Comparison of ENCODE assay signal across 8 cellular contexts in genomic region chr12:67070307-67070600, GRCh38.
A peak's percentile ranks its signal among the peaks of the same experiment; 100 is the strongest.
DNase-seq lines count a peak whose midpoint lies in the region; ATAC-seq and TF ChIP-seq lines count a peak whose summit lies in the region.

No MANE protein-coding gene starts in this region.

- H3K4me3 ChIP-seq in hepatocyte: no peak overlapping the region

- no peaks in the 10 kb centered on the region for H3K9me2 ChIP-seq in hepatocyte (replicated peaks; ENCODE audit: insufficient read depth)

- H3K27ac Mint-ChIP-seq in activated naive CD4-positive, alpha-beta T cell treated with anti-CD3 and anti-CD28 coated beads, Interleukin-2, amount 10 ng/mL, durations not matched to agents 7 days and 5 days: no peak overlapping the region
- H3K27ac Mint-ChIP-seq in activated CD8-positive, alpha-beta T cell treated with anti-CD3 and anti-CD28 coated beads, Interleukin-2, amount 10 ng/mL, durations not matched to agents 7 days and 5 days: no peak overlapping the region
- H3K27ac Mint-ChIP-seq in stimulated activated memory B cell treated with anti-CD40 and anti-IgM and Interleukin-4, amounts not matched to agents 10 μg/mL and 1 μg/mL and 100 μg/mL, for 72 hours: no peak overlapping the region

- no peak for TF ChIP-seq CTCF in hepatocyte (IDR thresholded peaks at IDR 0.05; ENCODE audit: poor library complexity)

- CTCF ChIA-PET in activated naive CD4-positive, alpha-beta T cell treated with anti-CD3 and anti-CD28 coated beads, Interleukin-2, amount 10 ng/mL, durations not matched to agents 7 days and 5 days (lab: Charles Lee): no interaction called here
- CTCF ChIA-PET in activated CD8-positive, alpha-beta T cell treated with anti-CD3 and anti-CD28 coated beads, Interleukin-2, amount 10 ng/mL, durations not matched to agents 7 days and 5 days (lab: Charles Lee): no interaction called here

- DNase-seq in activated naive CD4-positive, alpha-beta T cell treated with anti-CD3 and anti-CD28 coated beads, Interleukin-2, amount 10 ng/mL, durations not matched to agents 7 days and 5 days: no peak
- no peak for DNase-seq in activated naive CD4-positive, alpha-beta T cell treated with Interleukin-2 at 50 U/mL for 16 hours
- DNase-seq in activated CD8-positive, alpha-beta T cell treated with anti-CD3 and anti-CD28 coated beads, Interleukin-2, amount 10 ng/mL, durations not matched to agents 7 days and 5 days: no peak
- DNase-seq in hepatocyte (ENCODE audit: low spot score) (no peak), NCI-H187 treated with DMSO at 0.1 percent for 48 hours (lab: John Stamatoyannopoulos, UW) (no peak), CD1c-positive myeloid dendritic cell (ENCODE audit: extremely low spot score) (no peak), hippocampal formation (lab: John Stamatoyannopoulos, UW) (no peak)

- H4K20me1 ChIP-seq in hepatocyte (ENCODE audit: insufficient read depth, poor library complexity, severe bottlenecking): peaks cover 5% of the 10 kb centered on the region

- H2AFZ ChIP-seq in hepatocyte: peak overlapping the region; percentile 88

- peaks cover 13% of the 10 kb centered on the region for H3K4me1 ChIP-seq in hepatocyte (ENCODE audit: insufficient read depth)

- H3K27me3 Mint-ChIP-seq in activated naive CD4-positive, alpha-beta T cell treated with anti-CD3 and anti-CD28 coated beads, Interleukin-2, amount 10 ng/mL, durations not matched to agents 7 days and 5 days: peaks cover 40% of the 10 kb centered on the region
- H3K27me3 Mint-ChIP-seq in activated CD8-positive, alpha-beta T cell treated with anti-CD3 and anti-CD28 coated beads, Interleukin-2, amount 10 ng/mL, durations not matched to agents 7 days and 5 days (ENCODE audit: low read depth): peaks cover 43% of the 10 kb centered on the region
- peaks cover 65% of the 10 kb centered on the region for H3K27me3 Mint-ChIP-seq in stimulated activated memory B cell treated with anti-CD40 and anti-IgM and Interleukin-4, amounts not matched to agents 10 μg/mL and 1 μg/mL and 100 μg/mL, for 72 hours

- H3K4me3 Mint-ChIP-seq in activated naive CD4-positive, alpha-beta T cell treated with anti-CD3 and anti-CD28 coated beads, Interleukin-2, amount 10 ng/mL, durations not matched to agents 7 days and 5 days: peak overlapping the region; percentile 80
- peak overlapping the region; percentile 67 for H3K4me3 Mint-ChIP-seq in activated CD8-positive, alpha-beta T cell treated with anti-CD3 and anti-CD28 coated beads, Interleukin-2, amount 10 ng/mL, durations not matched to agents 7 days and 5 days
- peak overlapping the region; percentile 83 for H3K4me3 Mint-ChIP-seq in stimulated activated memory B cell treated with anti-CD40 and anti-IgM and Interleukin-4, amounts not matched to agents 10 μg/mL and 1 μg/mL and 100 μg/mL, for 72 hours

- H3K4me1 Mint-ChIP-seq in activated naive CD4-positive, alpha-beta T cell treated with anti-CD3 and anti-CD28 coated beads, Interleukin-2, amount 10 ng/mL, durations not matched to agents 7 days and 5 days: peaks cover 13% of the 10 kb centered on the region
- H3K4me1 Mint-ChIP-seq in activated CD8-positive, alpha-beta T cell treated with anti-CD3 and anti-CD28 coated beads, Interleukin-2, amount 10 ng/mL, durations not matched to agents 7 days and 5 days (ENCODE audit: low read depth): peaks cover 16% of the 10 kb centered on the region
- peaks cover 22% of the 10 kb centered on the region for H3K4me1 Mint-ChIP-seq in stimulated activated memory B cell treated with anti-CD40 and anti-IgM and Interleukin-4, amounts not matched to agents 10 μg/mL and 1 μg/mL and 100 μg/mL, for 72 hours

- POLR2A ChIA-PET in activated CD8-positive, alpha-beta T cell treated with anti-CD3 and anti-CD28 coated beads, Interleukin-2, amount 10 ng/mL, durations not matched to agents 7 days and 5 days (lab: Charles Lee): interaction anchor here (0.6 kb wide), 1 partner anchor 526 kb away, joined by 3 read pairs; no protein-coding TSS in a partner anchor

- no peak overlapping the region for H3K27ac ChIP-seq in hepatocyte

- H3K9me3 ChIP-seq in hepatocyte (ENCODE audit: low read depth): no peaks in the 10 kb centered on the region

- H3K79me2 ChIP-seq in hepatocyte: peaks cover 25% of the 10 kb centered on the region

- no peaks in the 10 kb centered on the region for H3K9me3 Mint-ChIP-seq in activated naive CD4-positive, alpha-beta T cell treated with anti-CD3 and anti-CD28 coated beads, Interleukin-2, amount 10 ng/mL, durations not matched to agents 7 days and 5 days
- H3K9me3 Mint-ChIP-seq in activated CD8-positive, alpha-beta T cell treated with anti-CD3 and anti-CD28 coated beads, Interleukin-2, amount 10 ng/mL, durations not matched to agents 7 days and 5 days (ENCODE audit: insufficient read depth): no peaks in the 10 kb centered on the region
- no peaks in the 10 kb centered on the region for H3K9me3 Mint-ChIP-seq in stimulated activated memory B cell treated with anti-CD40 and anti-IgM and Interleukin-4, amounts not matched to agents 10 μg/mL and 1 μg/mL and 100 μg/mL, for 72 hours

- no peaks in the 10 kb centered on the region for H3K36me3 ChIP-seq in hepatocyte (replicated peaks; ENCODE audit: insufficient read depth, low read depth)

- ATAC-seq in activated CD8-positive, alpha-beta T cell treated with anti-CD3 and anti-CD28 coated beads, Interleukin-2, amount 10 ng/mL, durations not matched to agents 7 days and 5 days: no peak
- ATAC-seq in stimulated activated memory B cell treated with anti-CD40 and anti-IgM and Interleukin-4, amounts not matched to agents 10 μg/mL and 1 μg/mL and 100 μg/mL, for 72 hours: no peak

- peaks cover 3% of the 10 kb centered on the region for H3K27me3 ChIP-seq in hepatocyte

- 37% methylated on average over 6 of the region's 6 CpGs for WGBS in hepatocyte (ENCODE audit: low lambda C conversion rate, missing lambda C conversion rate)

- H3K4me2 ChIP-seq in hepatocyte: peak overlapping the region; percentile 95

- no peaks in the 10 kb centered on the region for H3K36me3 Mint-ChIP-seq in activated naive CD4-positive, alpha-beta T cell treated with anti-CD3 and anti-CD28 coated beads, Interleukin-2, amount 10 ng/mL, durations not matched to agents 7 days and 5 days
- H3K36me3 Mint-ChIP-seq in activated CD8-positive, alpha-beta T cell treated with anti-CD3 and anti-CD28 coated beads, Interleukin-2, amount 10 ng/mL, durations not matched to agents 7 days and 5 days (ENCODE audit: low read depth): no peaks in the 10 kb centered on the region
- no peaks in the 10 kb centered on the region for H3K36me3 Mint-ChIP-seq in stimulated activated memory B cell treated with anti-CD40 and anti-IgM and Interleukin-4, amounts not matched to agents 10 μg/mL and 1 μg/mL and 100 μg/mL, for 72 hours
